8 cellular contexts compared by ENCODE assay signal in genomic region chr22:32644252-32645100, GRCh38.
DNase-seq lines count a peak whose midpoint lies in the region; ATAC-seq and TF ChIP-seq lines count a peak whose summit lies in the region.

No MANE protein-coding gene starts in this region.

- WGBS in mesenchymal stem cell: 14% methylated on average over 12 of the region's 14 CpGs
- WGBS in suprapubic skin: 27% methylated on average over 14 of the region's 14 CpGs

- peaks cover 0 to 6% of the 10 kb centered on the region in 2 donors for H3K27me3 Mint-ChIP-seq in CD4-positive, alpha-beta memory T cell

- TF ChIP-seq CTCF in RWPE2 (IDR thresholded peaks at IDR 0.05; ENCODE audit: poor library complexity, severe bottlenecking) (peak; percentile 8), brain microvascular endothelial cell (IDR thresholded peaks at IDR 0.05; ENCODE audit: low read depth, low read length, missing control alignments) (no peak), suprapubic skin (IDR thresholded peaks at IDR 0.05) (no peak)

- peak overlapping the region; percentile 99 for H2AFZ ChIP-seq in mesenchymal stem cell (ENCODE audit: low read depth, low read length)

- CTCF ChIA-PET in CD4-positive, alpha-beta memory T cell (lab: Charles Lee; ENCODE audit: partially characterized antibody): no interaction called here

- H3K9ac ChIP-seq in mesenchymal stem cell (ENCODE audit: low read length): no peak overlapping the region

- peak overlapping the region; percentile 82 for H2BK15ac ChIP-seq in mesenchymal stem cell (ENCODE audit: low read depth, poor library complexity, severe bottlenecking)

- H3K4me2 ChIP-seq in mesenchymal stem cell (ENCODE audit: low read length, poor library complexity, severe bottlenecking): no peak overlapping the region

- no peaks in the 10 kb centered on the region for H3K79me1 ChIP-seq in mesenchymal stem cell (replicated peaks; ENCODE audit: low read length, poor library complexity, severe bottlenecking)

- peak in 4 of 5 donors; percentile 3 to 25 (median 18) for DNase-seq in CD4-positive, alpha-beta memory T cell
- peak; percentile 76 for DNase-seq in RWPE2 (ENCODE audit: low spot score)
- peak; percentile 25 for DNase-seq in brain microvascular endothelial cell
- peak; percentile 91 for DNase-seq in mesenchymal stem cell
- DNase-seq in suprapubic skin (ENCODE audit: low spot score in 2 of 2): peak; percentile 84
- no peak for DNase-seq in NCI-H1930 (lab: John Stamatoyannopoulos, UW)
- no peak for DNase-seq in NCI-H748 (lab: John Stamatoyannopoulos, UW; ENCODE audit: unreplicated experiment)

- no peaks in the 10 kb centered on the region for H3K36me3 ChIP-seq in CD4-positive, alpha-beta memory T cell (ENCODE audit: insufficient read depth, low read length)
- H3K36me3 ChIP-seq in RWPE2 (ENCODE audit: low read depth) (no peaks in the 10 kb centered on the region), brain microvascular endothelial cell (replicated peaks) (no peaks in the 10 kb centered on the region), mesenchymal stem cell (ENCODE audit: control insufficient read depth in 1 of 2, insufficient read depth in 2 of 2, low read depth in 1 of 2, low read length in 2 of 2) (no peaks in the 10 kb centered on the region), suprapubic skin (no peaks in the 10 kb centered on the region)

- no peak overlapping the region for H2AK5ac ChIP-seq in mesenchymal stem cell (ENCODE audit: low read length, severe bottlenecking)

- POLR2A ChIA-PET in CD4-positive, alpha-beta memory T cell (lab: Charles Lee; ENCODE audit: partially characterized antibody): interaction anchor here (1.0 to 1.1 kb wide), 2 partner anchors 15 to 169 kb away, joined by 3 to 4 read pairs; no protein-coding TSS in a partner anchor

- H2BK120ac ChIP-seq in mesenchymal stem cell (ENCODE audit: low read depth, low read length): peak overlapping the region; percentile 77

- H4K91ac ChIP-seq in mesenchymal stem cell (ENCODE audit: low read length): peak overlapping the region; percentile 79

- no peak for TF ChIP-seq EP300 in suprapubic skin (IDR thresholded peaks at IDR 0.05)

- peaks cover 11 to 19% (median 13%) of the 10 kb centered on the region in 4 donors for H3K4me1 Mint-ChIP-seq in CD4-positive, alpha-beta memory T cell

- H3K18ac ChIP-seq in mesenchymal stem cell (ENCODE audit: low read depth in 1 of 2, low read length in 2 of 2): peak overlapping the region; percentile 89 to 98

- peak overlapping the region; percentile 90 to 99 for H2BK12ac ChIP-seq in mesenchymal stem cell (ENCODE audit: low read length in 2 of 2)

- no peaks in the 10 kb centered on the region for H3K27me3 ChIP-seq in CD4-positive, alpha-beta memory T cell (ENCODE audit: insufficient read depth, low read length)
- H3K27me3 ChIP-seq in RWPE2 (ENCODE audit: insufficient read depth, poor library complexity, severe bottlenecking) (no peaks in the 10 kb centered on the region), brain microvascular endothelial cell (replicated peaks) (no peaks in the 10 kb centered on the region), mesenchymal stem cell (ENCODE audit: control insufficient read depth in 1 of 2, insufficient read depth in 1 of 2, low read length in 2 of 2) (peaks cover 0 to 5% of the 10 kb centered on the region in 2 experiments), suprapubic skin (no peaks in the 10 kb centered on the region)

- no peaks in the 10 kb centered on the region for H3K36me3 Mint-ChIP-seq in CD4-positive, alpha-beta memory T cell

- H3K27ac ChIP-seq in CD4-positive, alpha-beta memory T cell (ENCODE audit: low read depth, low read length): peak overlapping the region; percentile 41
- H3K27ac ChIP-seq in RWPE2 (ENCODE audit: poor library complexity, severe bottlenecking) (peak overlapping the region; percentile 91), brain microvascular endothelial cell (no peak overlapping the region), mesenchymal stem cell (ENCODE audit: low read length, poor library complexity, severe bottlenecking) (no peak overlapping the region), suprapubic skin (peak overlapping the region; percentile 83)

- H3K27ac Mint-ChIP-seq in CD4-positive, alpha-beta memory T cell: peak overlapping the region; percentile 55 to 95 (median 89)

- peak overlapping the region; percentile 77 for H4K8ac ChIP-seq in mesenchymal stem cell (ENCODE audit: low read length)

- no peaks in the 10 kb centered on the region for H3K9me3 ChIP-seq in CD4-positive, alpha-beta memory T cell (ENCODE audit: control insufficient read depth in 1 of 2, low read length in 2 of 2)
- H3K9me3 ChIP-seq in RWPE2 (ENCODE audit: severe bottlenecking) (no peaks in the 10 kb centered on the region), mesenchymal stem cell (ENCODE audit: control insufficient read depth, low read length) (peaks cover 10% of the 10 kb centered on the region), suprapubic skin (no peaks in the 10 kb centered on the region)

- no peak for TF ChIP-seq POLR2A in suprapubic skin (IDR thresholded peaks at IDR 0.05)

- ATAC-seq in RWPE2 (ENCODE audit: low read depth) (peak; percentile 95), HG03097 (IDR thresholded peaks at IDR 0.05; ENCODE audit: low FRiP score, unreplicated experiment) (no peak)

- H3K4me1 ChIP-seq in CD4-positive, alpha-beta memory T cell (ENCODE audit: insufficient read depth, low read length): peaks cover 18% of the 10 kb centered on the region
- H3K4me1 ChIP-seq in RWPE2 (ENCODE audit: insufficient read depth, poor library complexity, severe bottlenecking): peaks cover 10% of the 10 kb centered on the region
- peaks cover 3% of the 10 kb centered on the region for H3K4me1 ChIP-seq in mesenchymal stem cell (ENCODE audit: control insufficient read depth, insufficient read depth, low read depth, low read length)
- H3K4me1 ChIP-seq in suprapubic skin: peaks cover 17% of the 10 kb centered on the region

- intact Hi-C loops in CD4-positive, alpha-beta memory T cell (cut with micrococcal nuclease): no loop called here

- in situ Hi-C loops in brain microvascular endothelial cell (cut with HindIII; ENCODE audit: low pct_ligation_motif_present, low sequenced_read_pairs): no loop called here

- H2BK5ac ChIP-seq in mesenchymal stem cell (ENCODE audit: low read depth, low read length, poor library complexity, severe bottlenecking): no peak overlapping the region

- H3K4ac ChIP-seq in mesenchymal stem cell (ENCODE audit: low read depth in 1 of 2, low read length in 2 of 2): peak overlapping the region; percentile 71 to 75

- H3K23ac ChIP-seq in mesenchymal stem cell (ENCODE audit: low read length in 2 of 2): peak overlapping the region in 1 of 2 experiments; percentile 29

- peak overlapping the region in 1 of 2 donors; percentile 48 for H3K4me3 ChIP-seq in CD4-positive, alpha-beta memory T cell (ENCODE audit: low read length in 2 of 2)
- H3K4me3 ChIP-seq in RWPE2 (ENCODE audit: severe bottlenecking): no peak overlapping the region
- no peak overlapping the region for H3K4me3 ChIP-seq in brain microvascular endothelial cell (ENCODE audit: low read depth, low read length)
- no peak overlapping the region for H3K4me3 ChIP-seq in mesenchymal stem cell (ENCODE audit: insufficient read depth in 1 of 2, low read depth in 1 of 2, low read length in 2 of 2)
- H3K4me3 ChIP-seq in suprapubic skin: no peak overlapping the region

- H3K9me3 Mint-ChIP-seq in CD4-positive, alpha-beta memory T cell: no peaks in the 10 kb centered on the region

- H3K4me3 Mint-ChIP-seq in CD4-positive, alpha-beta memory T cell: peak overlapping the region; percentile 41 to 86 (median 81)

- peak overlapping the region in 1 of 2 experiments; percentile 88 for H3K14ac ChIP-seq in mesenchymal stem cell (ENCODE audit: low read length in 2 of 2)

Comparison
In these comparisons a context has a peak if more than half of its experiments do, and no peak if none do; other contexts are left out.
1. DNase-seq: peak in CD4-positive, alpha-beta memory T cell (4 of 5), RWPE2 (single experiment), brain microvascular endothelial cell (single experiment), mesenchymal stem cell (single experiment) and suprapubic skin (2 of 2); none in NCI-H1930 (0 of 2) and NCI-H748 (single experiment).
2. H3K27ac ChIP-seq: peak in CD4-positive, alpha-beta memory T cell (single experiment), RWPE2 (single experiment) and suprapubic skin (single experiment); none in brain microvascular endothelial cell (single experiment) and mesenchymal stem cell (single experiment).